10 cellular contexts compared by ENCODE assay signal in genomic region chr12:124188561-124189405, GRCh38.
DNase-seq lines count a peak whose midpoint lies in the region; ATAC-seq and TF ChIP-seq lines count a peak whose summit lies in the region.
"Had no signal": no experiment of that assay in that cellular context is flagged by ENCODE, and none has a peak within 500 bp of the region (broad histone marks: within the 10 kb centered on the region; RNA-seq: fewer than 3 reads in every experiment).

No MANE protein-coding gene starts in this region.

- H3K36me3 Mint-ChIP-seq in nephron (ENCODE audit: low read depth), result no peaks in the 10 kb centered on the region

- H3K4me3 Mint-ChIP-seq in nephron, result peak overlapping the region; percentile 4 to 66 (median 52)

- H3K4me1 Mint-ChIP-seq in nephron, result peaks cover 56% of the 10 kb centered on the region

- H3K27ac Mint-ChIP-seq in nephron, result peak overlapping the region; percentile 77 to 95 (median 93)

- no peak for TF ChIP-seq CTCF in nephron (IDR thresholded peaks at IDR 0.05; ENCODE audit: unreplicated experiment in 3 of 3)

- H3K9me3 Mint-ChIP-seq in nephron, result no peaks in the 10 kb centered on the region

- no peaks in the 10 kb centered on the region for H3K27me3 Mint-ChIP-seq in nephron (ENCODE audit: low read depth)

- TF ChIP-seq POLR2A in erythroblast (IDR thresholded peaks at IDR 0.05; ENCODE audit: low read length), result no peak

- ATAC-seq in HG03159 (IDR thresholded peaks at IDR 0.05; ENCODE audit: unreplicated experiment) (no peak), GM18517 (IDR thresholded peaks at IDR 0.05; ENCODE audit: unreplicated experiment) (no peak), HG02588 (IDR thresholded peaks at IDR 0.05; ENCODE audit: unreplicated experiment) (no peak)

- DNase-seq in DMS153 treated with DMSO at 0.1 percent for 48 hours (lab: John Stamatoyannopoulos, UW; ENCODE audit: unreplicated experiment), result peak; percentile 24
- DNase-seq in NCI-H2171 (lab: John Stamatoyannopoulos, UW), result peak; percentile 98
- DNase-seq in dermis blood vessel endothelial cell, result peak; percentile 35
- DNase-seq in erythroblast (lab: John Stamatoyannopoulos, UW), result no peak
- DNase-seq: GOT3; stimulated activated CD4-positive, alpha-beta T cell treated with anti-CD3 and anti-CD28 coated beads, Interleukin-4, amount 100 ng/mL, for 4 hours had no signal

Comparison
In these comparisons a context has a peak if more than half of its experiments do, and no peak if none do; other contexts are left out.
1. DNase-seq: peak in DMS153 treated with DMSO at 0.1 percent for 48 hours (single experiment), NCI-H2171 (single experiment) and dermis blood vessel endothelial cell (single experiment); none in erythroblast (0 of 2).